Comparison of ENCODE assay signal across 1 cellular context in genomic region chr13:91482427-91482826, GRCh38.
A peak's percentile ranks its signal among the peaks of the same experiment; 100 is the strongest.
TF ChIP-seq lines count a peak whose summit lies in the region.

No MANE protein-coding gene starts in this region.

TF ChIP-seq in HEK293, 187 proteins besides CTCF, POLR2A, EP300 and RAD21 (continued from another document):
- no peak for TF ChIP-seq ZNF76 (tag by site-specific recombination; IDR thresholded peaks at IDR 0.05; ENCODE audit: borderline replicate concordance, low read depth)
- peak; percentile 89 for TF ChIP-seq OSR2 (tag by site-specific recombination; IDR thresholded peaks at IDR 0.05)
- TF ChIP-seq ZNF645 (tag by site-specific recombination; IDR thresholded peaks at IDR 0.05): no peak
- no peak for TF ChIP-seq GLI4 (tag by site-specific recombination; IDR thresholded peaks at IDR 0.05)
- no peak for TF ChIP-seq ZNF175 (tag by site-specific recombination; IDR thresholded peaks at IDR 0.05)
- no peak for TF ChIP-seq ZXDB (tag by site-specific recombination; IDR thresholded peaks at IDR 0.05)
- no peak for TF ChIP-seq ZNF19 (tag by site-specific recombination; IDR thresholded peaks at IDR 0.05; ENCODE audit: low read depth)
- peak; percentile 83 for TF ChIP-seq TCF7L2 (IDR thresholded peaks at IDR 0.05; ENCODE audit: borderline replicate concordance, low read depth, low read length)
- TF ChIP-seq PRDM4 (tag by site-specific recombination; IDR thresholded peaks at IDR 0.05): no peak
- TF ChIP-seq ZIC2 (tag by site-specific recombination; IDR thresholded peaks at IDR 0.05): peak; percentile 76
- TF ChIP-seq ZBTB17 (tag by site-specific recombination; IDR thresholded peaks at IDR 0.05): 0 out of 2 replicates have a peak, but pooled peaks have one; percentile 19
- TF ChIP-seq TRIM28 (IDR thresholded peaks at IDR 0.05; ENCODE audit: borderline replicate concordance, low read length): peak; percentile 91
- no peak for TF ChIP-seq ZNF335 (tag by site-specific recombination; conservative IDR thresholded peaks at IDR 0.05)
- TF ChIP-seq HOXD13 (CRISPR knock-in tag; IDR thresholded peaks at IDR 0.05; ENCODE audit: borderline replicate concordance): peak; percentile 57; the same call in 1 of the 2 replicates
- no peak for TF ChIP-seq ZNF664 (tag by site-specific recombination; IDR thresholded peaks at IDR 0.05)
- TF ChIP-seq GFI1B (tag by site-specific recombination; IDR thresholded peaks at IDR 0.05): peak; percentile 31; the same call in 1 of the 2 replicates
- peak; percentile 54 for TF ChIP-seq HIC1 (tag by site-specific recombination; IDR thresholded peaks at IDR 0.05)
- TF ChIP-seq ZNF280C (tag by site-specific recombination; IDR thresholded peaks at IDR 0.05): no peak
- no peak for TF ChIP-seq SCRT1 (tag by site-specific recombination; IDR thresholded peaks at IDR 0.05; ENCODE audit: borderline replicate concordance)
- no peak for TF ChIP-seq ZNF266 (tag by site-specific recombination; IDR thresholded peaks at IDR 0.05; ENCODE audit: low read depth)
- TF ChIP-seq ZFP37 (tag by site-specific recombination; IDR thresholded peaks at IDR 0.05): no peak
- peak; percentile 46 for TF ChIP-seq ZBTB44 (tag by site-specific recombination; IDR thresholded peaks at IDR 0.05)
TF ChIP-seq in HEK293: peak in this region for 13.
